Comparison of ENCODE assay signal across 31 cellular contexts in genomic region chr16:162271-162991, GRCh38. TPM values are rescaled to one million over a fixed set of nuclear protein-coding genes. Genes with fewer than 3 reads are reported as not detected.
"Had no signal": no experiment of that assay in that cellular context is flagged by ENCODE, and none has a peak within 500 bp of the region (broad histone marks: within the 10 kb centered on the region; RNA-seq: fewer than 3 reads in every experiment).

No MANE protein-coding gene starts in this region.

- H2AFZ ChIP-seq: parathyroid adenoma had no signal

- H3K9ac ChIP-seq: parathyroid adenoma had no signal

- H3K4me3 Mint-ChIP-seq: natural killer cell; stimulated activated memory B cell treated with anti-CD40 and anti-IgM and Interleukin-4, amounts not matched to agents 10 μg/mL and 1 μg/mL and 100 μg/mL, for 72 hours had no signal

- H3K9me3 ChIP-seq: esophagus squamous epithelium, heart right ventricle, lower lobe of right lung, neutrophil, sigmoid colon, testis, tibial artery, upper lobe of left lung had no signal

- ATAC-seq: left ventricle myocardium superior; lower lobe of right lung; natural killer cell; stimulated activated memory B cell treated with anti-CD40 and anti-IgM and Interleukin-4, amounts not matched to agents 10 μg/mL and 1 μg/mL and 100 μg/mL, for 72 hours; stimulated activated naive CD8-positive, alpha-beta T cell treated with anti-CD3 and anti-CD28 coated beads, Interleukin-15, Interleukin-2, amounts not matched to agents 100 U/mL and 50 U/mL, for 24 hours had no signal

- H3K27me3 ChIP-seq: testis had no signal

- H3K4me3 ChIP-seq: dorsolateral prefrontal cortex, esophagus squamous epithelium, heart right ventricle, lower lobe of right lung, sigmoid colon, testis, tibial artery, upper lobe of left lung had no signal

- H3K79me2 ChIP-seq: parathyroid adenoma had no signal

- H3K36me3 ChIP-seq: esophagus squamous epithelium, heart right ventricle, lower lobe of right lung, neutrophil, sigmoid colon, tibial artery, upper lobe of left lung had no signal

- H3K27ac ChIP-seq: dorsolateral prefrontal cortex, esophagus squamous epithelium, heart right ventricle, lower lobe of right lung, neutrophil, parathyroid adenoma, sigmoid colon, testis, tibial artery, upper lobe of left lung had no signal

- H3K9me3 Mint-ChIP-seq: immature natural killer cell; natural killer cell; stimulated activated memory B cell treated with anti-CD40 and anti-IgM and Interleukin-4, amounts not matched to agents 10 μg/mL and 1 μg/mL and 100 μg/mL, for 72 hours had no signal

- H3K36me3 Mint-ChIP-seq: immature natural killer cell; natural killer cell; stimulated activated memory B cell treated with anti-CD40 and anti-IgM and Interleukin-4, amounts not matched to agents 10 μg/mL and 1 μg/mL and 100 μg/mL, for 72 hours had no signal

- DNase-seq: dorsolateral prefrontal cortex; effector CD4-positive, alpha-beta T cell; erythroblast; esophagus squamous epithelium; foreskin melanocyte; glutamatergic neuron; heart right ventricle; hippocampal formation; immature natural killer cell; islet precursor cell; left ventricle myocardium superior; lower lobe of right lung; natural killer cell; sigmoid colon; stimulated activated CD4-positive, alpha-beta T cell treated with anti-CD3 and anti-CD28 coated beads, Interleukin-2, amount 100 ng/mL, for 24 hours; stimulated activated CD4-positive, alpha-beta T cell treated with anti-CD3 and anti-CD28 coated beads, Interleukin-4, amount 100 ng/mL, for 4 hours; stimulated activated naive CD8-positive, alpha-beta T cell treated with anti-CD3 and anti-CD28 coated beads, Interleukin-15, Interleukin-2, amounts not matched to agents 100 U/mL and 50 U/mL, for 24 hours; substantia nigra; testis; tibial artery; upper lobe of left lung had no signal

- H3K27ac Mint-ChIP-seq: immature natural killer cell; natural killer cell; progenitor cell of endocrine pancreas; stimulated activated memory B cell treated with anti-CD40 and anti-IgM and Interleukin-4, amounts not matched to agents 10 μg/mL and 1 μg/mL and 100 μg/mL, for 72 hours had no signal

RNA-seq across cellular contexts. Expression of gene HBM, which starts 3.3 kb away (rescaled TPM):
- total RNA-seq: endothelial cell of umbilical vein, esophagus squamous epithelium, left ventricle myocardium superior, lower lobe of right lung, mesenteric fat pad, myocyte, natural killer cell, omental fat pad, progenitor cell of endocrine pancreas, sigmoid colon had no signal
- polyA plus RNA-seq: endothelial cell of umbilical vein, heart right ventricle, neural cell, sigmoid colon had no signal

RNA-seq across cellular contexts. Expression of gene HBZ, which starts 10.0 kb away (rescaled TPM):
- total RNA-seq: cerebellum, endothelial cell of umbilical vein, esophagus squamous epithelium, heart right ventricle, left ventricle myocardium superior, lower lobe of right lung, mesenteric fat pad, myocyte, natural killer cell, omental fat pad, progenitor cell of endocrine pancreas, sigmoid colon had no signal
- polyA plus RNA-seq: endothelial cell of umbilical vein, immature natural killer cell, neural cell had no signal

RNA-seq across cellular contexts. Expression of gene HBA2, which starts 10.2 kb away (rescaled TPM):
- total RNA-seq: endothelial cell of umbilical vein, myocyte, progenitor cell of endocrine pancreas had no signal
- polyA plus RNA-seq: endothelial cell of umbilical vein, neural cell had no signal

RNA-seq across cellular contexts. Expression of gene HBA1, which starts 14.0 kb away (rescaled TPM):
- total RNA-seq: endothelial cell of umbilical vein, progenitor cell of endocrine pancreas had no signal
- polyA plus RNA-seq: endothelial cell of umbilical vein, neural cell had no signal

RNA-seq across cellular contexts. Expression of gene HBQ1, which starts 17.8 kb away (rescaled TPM):
- total RNA-seq: endothelial cell of umbilical vein, esophagus squamous epithelium, heart right ventricle, left ventricle myocardium superior, lower lobe of right lung, mesenteric fat pad, myocyte, sigmoid colon, upper lobe of left lung had no signal
